ENCODE assay signal across 11 cellular contexts in genomic region chr12:113232232-113232615, GRCh38. TPM values are rescaled to one million over a fixed set of nuclear protein-coding genes. Genes with fewer than 3 reads are reported as not detected.
DNase-seq lines count a peak whose midpoint lies in the region; ATAC-seq, FAIRE-seq and TF ChIP-seq lines count a peak whose summit lies in the region.
"Had no signal": no experiment of that assay in that cellular context is flagged by ENCODE, and none has a peak within 500 bp of the region (broad histone marks: within the 10 kb centered on the region; RNA-seq: fewer than 3 reads in every experiment).

No MANE protein-coding gene starts in this region.

- no peak overlapping the region for H3K4me3 Mint-ChIP-seq in activated CD4-positive, alpha-beta T cell treated with anti-CD3 and anti-CD28 coated beads for 36 hours
- no peak overlapping the region for H3K4me3 Mint-ChIP-seq in activated naive CD8-positive, alpha-beta T cell treated with anti-CD3 and anti-CD28 coated beads, Interleukin-2, amount 50 U/mL, for 24 hours

- CTCF ChIA-PET in activated CD4-positive, alpha-beta T cell treated with anti-CD3 and anti-CD28 coated beads for 36 hours (lab: Charles Lee): interaction anchor here (0.7 to 2.3 kb wide), 4 partner anchors 9 to 91 kb away, joined by 3 to 15 read pairs (median 3); no protein-coding TSS in a partner anchor

- H3K4me1 Mint-ChIP-seq in activated CD4-positive, alpha-beta T cell treated with anti-CD3 and anti-CD28 coated beads for 36 hours: peaks cover 60% of the 10 kb centered on the region
- H3K4me1 Mint-ChIP-seq in activated naive CD8-positive, alpha-beta T cell treated with anti-CD3 and anti-CD28 coated beads, Interleukin-2, amount 50 U/mL, for 24 hours: peaks cover 66% of the 10 kb centered on the region

- no peak for DNase-seq in activated CD4-positive, alpha-beta T cell treated with anti-CD3 and anti-CD28 coated beads for 36 hours
- no peak for DNase-seq in activated CD4-positive, alpha-beta T cell treated with anti-CD3 and anti-CD28 coated beads, Interleukin-2, amount 50 U/mL, for 48 hours
- no peak for DNase-seq in activated naive CD8-positive, alpha-beta T cell treated with anti-CD3 and anti-CD28 coated beads, Interleukin-2, amount 50 U/mL, for 24 hours
- DNase-seq in stomach (peak; percentile 9), EL (no peak), GM12892 (ENCODE audit: insufficient read length) (no peak)
- DNase-seq: 8988T; activated CD4-positive, alpha-beta T cell treated with anti-CD3 and anti-CD28 coated beads, Interleukin-2, amount 50 U/mL, for 4 hours had no signal

- peaks cover 59% of the 10 kb centered on the region for H3K36me3 Mint-ChIP-seq in activated CD4-positive, alpha-beta T cell treated with anti-CD3 and anti-CD28 coated beads for 36 hours (ENCODE audit: low read depth)
- peaks cover 54% of the 10 kb centered on the region for H3K36me3 Mint-ChIP-seq in activated naive CD8-positive, alpha-beta T cell treated with anti-CD3 and anti-CD28 coated beads, Interleukin-2, amount 50 U/mL, for 24 hours (ENCODE audit: low read depth)

- TF ChIP-seq CTCF in stomach (IDR thresholded peaks at IDR 0.05): no peak

- no peak for TF ChIP-seq EP300 in stomach (IDR thresholded peaks at IDR 0.05)

- H3K9me3 ChIP-seq in stomach: no peaks in the 10 kb centered on the region

- H3K27ac Mint-ChIP-seq in activated CD4-positive, alpha-beta T cell treated with anti-CD3 and anti-CD28 coated beads for 36 hours: peak overlapping the region; percentile 29
- H3K27ac Mint-ChIP-seq in activated naive CD8-positive, alpha-beta T cell treated with anti-CD3 and anti-CD28 coated beads, Interleukin-2, amount 50 U/mL, for 24 hours: peak overlapping the region; percentile 76

- H3K27ac ChIP-seq in layer of hippocampus (ENCODE audit: low read depth, low read length): peak overlapping the region; percentile 87
- peak overlapping the region in 3 of 5 donors; percentile 47 to 61 (median 59) for H3K27ac ChIP-seq in stomach
- H3K27ac ChIP-seq: SK-N-MC had no signal

- TF ChIP-seq POLR2A in stomach (IDR thresholded peaks at IDR 0.05) (no peak), GM12892 (IDR thresholded peaks at IDR 0.05; ENCODE audit: low read depth, low read length) (no peak)

- H3K4me1 ChIP-seq in stomach: peaks cover 4 to 81% (median 26%) of the 10 kb centered on the region in 4 donors

- FAIRE-seq in GM12892 (lab: Jason Lieb, UNC): no peak

- H3K27me3 ChIP-seq in layer of hippocampus (ENCODE audit: control insufficient read depth, insufficient read depth, low read length) (no peaks in the 10 kb centered on the region), stomach (no peaks in the 10 kb centered on the region)

- no peaks in the 10 kb centered on the region for H3K9me3 Mint-ChIP-seq in activated CD4-positive, alpha-beta T cell treated with anti-CD3 and anti-CD28 coated beads for 36 hours (ENCODE audit: low read depth)
- H3K9me3 Mint-ChIP-seq in activated naive CD8-positive, alpha-beta T cell treated with anti-CD3 and anti-CD28 coated beads, Interleukin-2, amount 50 U/mL, for 24 hours: no peaks in the 10 kb centered on the region

- H3K36me3 ChIP-seq in stomach: peaks cover 36 to 82% (median 75%) of the 10 kb centered on the region in 4 donors

- H3K27me3 Mint-ChIP-seq in activated CD4-positive, alpha-beta T cell treated with anti-CD3 and anti-CD28 coated beads for 36 hours: no peaks in the 10 kb centered on the region
- H3K27me3 Mint-ChIP-seq in activated naive CD8-positive, alpha-beta T cell treated with anti-CD3 and anti-CD28 coated beads, Interleukin-2, amount 50 U/mL, for 24 hours: no peaks in the 10 kb centered on the region

- H3K4me3 ChIP-seq in stomach: no peak overlapping the region

- intact Hi-C loops in activated CD4-positive, alpha-beta T cell treated with anti-CD3 and anti-CD28 coated beads for 36 hours (cut with DNase I, micrococcal nuclease): loop anchor here in 1 of 2 experiments (2.0 kb wide), 2 partner anchors 25 to 47 kb away; partner anchors contain the start of genes DDX54 and RITA1
- intact Hi-C loops in stomach (cut with DNase I; ENCODE audit: low total_unique reads): no loop called here

- WGBS in stomach, 5 donors: 93 to 97% (median 96%) methylated on average over 10 of the region's 10 CpGs

- ATAC-seq in activated CD4-positive, alpha-beta T cell treated with anti-CD3 and anti-CD28 coated beads for 36 hours: no peak
- ATAC-seq in activated naive CD8-positive, alpha-beta T cell treated with anti-CD3 and anti-CD28 coated beads, Interleukin-2, amount 50 U/mL, for 24 hours: no peak
- no peak for ATAC-seq in HG02884 (IDR thresholded peaks at IDR 0.05; ENCODE audit: unreplicated experiment)

- POLR2A ChIA-PET in activated CD4-positive, alpha-beta T cell treated with anti-CD3 and anti-CD28 coated beads for 36 hours (lab: Charles Lee): interaction anchor here (0.6 to 1.3 kb wide), 2 partner anchors 25 to 50 kb away, joined by 3 to 4 read pairs; no protein-coding TSS in a partner anchor

RNA-seq across cellular contexts. Expression of gene TPCN1, which starts 11.0 kb away (rescaled TPM):
- total RNA-seq in activated CD4-positive, alpha-beta T cell treated with anti-CD3 and anti-CD28 coated beads for 36 hours: 10 to 100 TPM; 35.5 to 37.0 TPM
- total RNA-seq in stomach: 10 to 100 TPM; 15.2 to 78.2 (median 48.4) TPM
- 10 to 100 TPM in 1 of 3 donors, 1 to 10 TPM in 2; 5.8 to 24.2 (median 6.3) TPM for polyA plus RNA-seq in stomach
- polyA plus RNA-seq in GM12892 (2012; ENCODE audit: missing spikeins): 23.5 TPM

RNA-seq across cellular contexts. Expression of gene RITA1, which starts 46.7 kb away (rescaled TPM):
- total RNA-seq in activated CD4-positive, alpha-beta T cell treated with anti-CD3 and anti-CD28 coated beads for 36 hours: 10 to 100 TPM; 23.4 to 25.7 TPM
- 10 to 100 TPM in 2 of 5 donors, 1 to 10 TPM in 3; 4.1 to 19.2 (median 5.0) TPM for total RNA-seq in stomach
- 10 to 100 TPM in 2 of 3 donors, 1 to 10 TPM in 1; 8.4 to 14.3 (median 11.5) TPM for polyA plus RNA-seq in stomach
- polyA plus RNA-seq in GM12892 (2012; ENCODE audit: missing spikeins): 10.5 TPM

RNA-seq across cellular contexts. Expression of gene DDX54, which starts 46.9 kb away (rescaled TPM):
- total RNA-seq in activated CD4-positive, alpha-beta T cell treated with anti-CD3 and anti-CD28 coated beads for 36 hours: 100 to 1,000 TPM; 118 to 132 TPM
- 100 to 1,000 TPM in 1 of 5 donors, 10 to 100 TPM in 4; 14.6 to 167 (median 41.7) TPM for total RNA-seq in stomach
- 10 to 100 TPM; 28.5 to 64.6 (median 34.1) TPM for polyA plus RNA-seq in stomach
- 27.4 TPM for polyA plus RNA-seq in GM12892 (2012; ENCODE audit: missing spikeins)
